10 cellular contexts compared by ENCODE assay signal in the genomic region with DNA sequence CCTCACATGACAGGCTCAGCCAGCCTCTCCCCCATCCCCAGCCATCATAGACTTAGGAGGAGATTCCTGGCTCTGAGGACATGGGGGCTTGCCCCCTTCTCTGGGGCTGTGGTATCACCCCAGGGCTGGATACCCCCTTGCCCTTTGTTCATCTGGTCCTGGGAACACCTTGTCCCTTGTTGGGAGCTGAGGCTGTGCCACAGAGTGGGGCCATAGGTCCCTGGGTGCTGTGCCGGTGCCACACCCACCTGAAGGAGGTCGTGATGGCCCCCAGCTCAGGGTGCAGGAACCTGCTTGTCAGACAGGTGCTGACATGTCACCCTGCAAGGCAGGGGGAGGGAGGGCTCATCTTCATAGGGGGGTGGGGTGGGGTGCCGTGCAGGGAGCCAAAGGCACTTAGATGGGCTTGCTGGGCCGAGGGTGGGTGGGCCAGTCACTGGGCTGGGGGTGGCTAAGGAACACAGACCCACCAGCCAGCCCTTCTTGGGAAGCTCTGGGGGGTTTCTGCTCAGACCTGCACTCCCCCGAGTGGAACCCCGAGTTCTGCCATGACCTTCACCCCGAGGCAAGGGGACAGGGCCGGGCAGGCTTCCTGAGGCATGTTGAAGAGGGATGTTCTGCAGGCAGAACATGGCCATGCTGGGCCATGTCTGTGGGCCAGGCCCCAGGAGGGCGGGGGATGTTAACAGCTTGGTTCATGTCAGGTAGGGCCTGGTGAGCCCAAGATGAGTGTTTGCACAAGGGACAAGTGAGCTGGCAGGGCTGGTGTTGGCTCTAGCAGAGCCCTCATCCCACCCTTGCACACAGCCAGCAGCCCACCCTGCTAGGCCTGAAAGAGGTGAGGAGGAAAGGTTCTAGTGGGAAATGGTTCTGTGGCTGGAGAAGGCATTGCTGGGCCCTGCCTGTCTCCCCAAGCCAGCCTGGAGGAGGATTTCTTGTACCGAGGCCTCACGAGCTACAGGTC. TPM values are rescaled to one million over a fixed set of nuclear protein-coding genes. Genes with fewer than 3 reads are reported as not detected.
DNase-seq lines count a peak whose midpoint lies in the region; ATAC-seq and TF ChIP-seq lines count a peak whose summit lies in the region.
"Had no signal": no experiment of that assay in that cellular context is flagged by ENCODE, and none has a peak within 500 bp of the region (broad histone marks: within the 10 kb centered on the region; RNA-seq: fewer than 3 reads in every experiment).

No MANE protein-coding gene starts in this region.

- peak overlapping the region; percentile 85 for H4K91ac ChIP-seq in mesenchymal stem cell (ENCODE audit: low read length)

- H3K79me1 ChIP-seq in mesenchymal stem cell (replicated peaks; ENCODE audit: low read length, poor library complexity, severe bottlenecking), result peaks cover 41% of the 10 kb centered on the region

- H3K9me3 Mint-ChIP-seq in MCF 10A (ENCODE audit: unreplicated experiment), result no peaks in the 10 kb centered on the region
- H3K9me3 Mint-ChIP-seq in activated T-helper 2 cell treated with anti-CD3 and anti-CD28 coated beads, Interferon-gamma antibody, Interleukin-2, Interleukin-4, amounts not matched to agents 10 μg/mL and 5 μg/mL and 100 μg/mL, durations not matched to agents 14 hours and 24 hours and 36 hours, result no peaks in the 10 kb centered on the region

- H2BK120ac ChIP-seq in mesenchymal stem cell (ENCODE audit: low read depth, low read length), result no peak overlapping the region

- no peak overlapping the region for H3K4me3 ChIP-seq in breast epithelium
- H3K4me3 ChIP-seq in mesenchymal stem cell (ENCODE audit: insufficient read depth in 1 of 2, low read depth in 1 of 2, low read length in 2 of 2), result no peak overlapping the region
- no peak overlapping the region for H3K4me3 ChIP-seq in upper lobe of right lung

- no peak for DNase-seq in MCF 10A (ENCODE audit: unreplicated experiment)
- no peak for DNase-seq in breast epithelium (ENCODE audit: low spot score in 2 of 2)
- no peak for DNase-seq in activated T-helper 2 cell treated with anti-CD3 and anti-CD28 coated beads, Interferon-gamma antibody, Interleukin-2, Interleukin-4, amounts not matched to agents 10 μg/mL and 5 μg/mL and 100 μg/mL, durations not matched to agents 14 hours and 24 hours and 36 hours (ENCODE audit: low spot score)
- no peak for DNase-seq in mesenchymal stem cell
- DNase-seq in upper lobe of right lung, result no peak
- DNase-seq in A172 (ENCODE audit: low spot score), result no peak
- no peak for DNase-seq in activated CD4-positive, CD25-positive, alpha-beta regulatory T cell treated with anti-CD3 and anti-CD28 coated beads, Interleukin-2, amount 50 U/mL, for 72 hours
- DNase-seq: activated CD4-positive, alpha-beta T cell treated with anti-CD3 and anti-CD28 coated beads, Interleukin-2, amount 50 U/mL, for 1 hour; KG1 had no signal

- no peak overlapping the region for H2BK5ac ChIP-seq in mesenchymal stem cell (ENCODE audit: low read depth, low read length, poor library complexity, severe bottlenecking)

- ATAC-seq in upper lobe of right lung (peak; percentile 16), GM19351 (IDR thresholded peaks at IDR 0.05; ENCODE audit: unreplicated experiment) (no peak)

- peaks cover 12% of the 10 kb centered on the region for H3K4me1 Mint-ChIP-seq in MCF 10A (ENCODE audit: insufficient read depth, unreplicated experiment)
- H3K4me1 Mint-ChIP-seq in activated T-helper 2 cell treated with anti-CD3 and anti-CD28 coated beads, Interferon-gamma antibody, Interleukin-2, Interleukin-4, amounts not matched to agents 10 μg/mL and 5 μg/mL and 100 μg/mL, durations not matched to agents 14 hours and 24 hours and 36 hours (ENCODE audit: low read depth), result peaks cover 36% of the 10 kb centered on the region

- peaks cover 19% of the 10 kb centered on the region for H3K36me3 Mint-ChIP-seq in MCF 10A (ENCODE audit: insufficient read depth, unreplicated experiment)
- H3K36me3 Mint-ChIP-seq in activated T-helper 2 cell treated with anti-CD3 and anti-CD28 coated beads, Interferon-gamma antibody, Interleukin-2, Interleukin-4, amounts not matched to agents 10 μg/mL and 5 μg/mL and 100 μg/mL, durations not matched to agents 14 hours and 24 hours and 36 hours (ENCODE audit: low read depth), result peaks cover 16% of the 10 kb centered on the region

- peak overlapping the region; percentile 40 for H2AK5ac ChIP-seq in mesenchymal stem cell (ENCODE audit: low read length, severe bottlenecking)

- H3K27ac ChIP-seq in breast epithelium (peak overlapping the region in 1 of 2 donors; percentile 8), mesenchymal stem cell (ENCODE audit: low read length, poor library complexity, severe bottlenecking) (peak overlapping the region; percentile 75), upper lobe of right lung (peak overlapping the region; percentile 89)

- intact Hi-C loops in MCF 10A (cut with micrococcal nuclease), result loop anchor here (5.0 kb wide), 1 partner anchor 80 kb away; a partner anchor contains a TSS
- intact Hi-C loops in breast epithelium (cut with DNase I; ENCODE audit: low total_unique reads), result no loop called here
- intact Hi-C loops in activated T-helper 2 cell treated with anti-CD3 and anti-CD28 coated beads, Interferon-gamma antibody, Interleukin-2, Interleukin-4, amounts not matched to agents 10 μg/mL and 5 μg/mL and 100 μg/mL, durations not matched to agents 14 hours and 24 hours and 36 hours (cut with micrococcal nuclease), result loop anchor here (5.0 kb wide), 1 partner anchor 40 kb away; no protein-coding TSS in a partner anchor
- intact Hi-C loops in upper lobe of right lung (cut with DNase I), result loop anchor here (10.0 kb wide), 1 partner anchor 83 kb away; a partner anchor contains a TSS

- POLR2A ChIA-PET in MCF 10A (lab: Yijun Ruan, JAX), result interaction anchor here (0.8 kb wide), 2 partner anchors 15 to 102 kb away, joined by 3 to 4 read pairs; no protein-coding TSS in a partner anchor

- no peaks in the 10 kb centered on the region for H3K27me3 Mint-ChIP-seq in MCF 10A (ENCODE audit: insufficient read depth, unreplicated experiment)
- H3K27me3 Mint-ChIP-seq in activated T-helper 2 cell treated with anti-CD3 and anti-CD28 coated beads, Interferon-gamma antibody, Interleukin-2, Interleukin-4, amounts not matched to agents 10 μg/mL and 5 μg/mL and 100 μg/mL, durations not matched to agents 14 hours and 24 hours and 36 hours (ENCODE audit: low read depth), result no peaks in the 10 kb centered on the region

- no peak overlapping the region for H3K4me2 ChIP-seq in mesenchymal stem cell (ENCODE audit: low read length, poor library complexity, severe bottlenecking)

- no peak overlapping the region for H2AFZ ChIP-seq in mesenchymal stem cell (ENCODE audit: low read depth, low read length)

- peaks cover 9 to 12% of the 10 kb centered on the region in 2 donors for H3K4me1 ChIP-seq in breast epithelium
- peaks cover 60% of the 10 kb centered on the region for H3K4me1 ChIP-seq in mesenchymal stem cell (ENCODE audit: control insufficient read depth, insufficient read depth, low read depth, low read length)
- H3K4me1 ChIP-seq in upper lobe of right lung, result peaks cover 40% of the 10 kb centered on the region

- no peak overlapping the region for H4K8ac ChIP-seq in mesenchymal stem cell (ENCODE audit: low read length)

- no peak overlapping the region for H3K23ac ChIP-seq in mesenchymal stem cell (ENCODE audit: low read length in 2 of 2)

- peak overlapping the region; percentile 67 for H3K27ac Mint-ChIP-seq in MCF 10A (ENCODE audit: low read depth, unreplicated experiment)
- H3K27ac Mint-ChIP-seq in activated T-helper 2 cell treated with anti-CD3 and anti-CD28 coated beads, Interferon-gamma antibody, Interleukin-2, Interleukin-4, amounts not matched to agents 10 μg/mL and 5 μg/mL and 100 μg/mL, durations not matched to agents 14 hours and 24 hours and 36 hours, result peak overlapping the region; percentile 98

- H3K4ac ChIP-seq in mesenchymal stem cell (ENCODE audit: low read depth in 1 of 2, low read length in 2 of 2), result no peak overlapping the region

- H3K36me3 ChIP-seq in breast epithelium, result no peaks in the 10 kb centered on the region
- H3K36me3 ChIP-seq in mesenchymal stem cell (ENCODE audit: control insufficient read depth in 1 of 2, insufficient read depth in 2 of 2, low read depth in 1 of 2, low read length in 2 of 2), result peaks cover 10 to 45% of the 10 kb centered on the region in 2 experiments
- peaks cover 14% of the 10 kb centered on the region for H3K36me3 ChIP-seq in upper lobe of right lung

- CTCF ChIA-PET in MCF 10A (lab: Yijun Ruan, JAX), result interaction anchor here (0.6 to 7.5 kb wide), 7 partner anchors 9 to 122 kb away, joined by 3 to 176 read pairs (median 4); a partner anchor contains a TSS

- 90% methylated on average over 11 of the region's 11 CpGs for WGBS in mesenchymal stem cell

- TF ChIP-seq CTCF in MCF 10A (IDR thresholded peaks at IDR 0.05; ENCODE audit: unreplicated experiment), result no peak
- no peak for TF ChIP-seq CTCF in breast epithelium (IDR thresholded peaks at IDR 0.05)
- no peak for TF ChIP-seq CTCF in upper lobe of right lung (IDR thresholded peaks at IDR 0.05)

- H3K4me3 Mint-ChIP-seq in MCF 10A (ENCODE audit: unreplicated experiment), result no peak overlapping the region
- no peak overlapping the region for H3K4me3 Mint-ChIP-seq in activated T-helper 2 cell treated with anti-CD3 and anti-CD28 coated beads, Interferon-gamma antibody, Interleukin-2, Interleukin-4, amounts not matched to agents 10 μg/mL and 5 μg/mL and 100 μg/mL, durations not matched to agents 14 hours and 24 hours and 36 hours (ENCODE audit: low read depth)

- peak overlapping the region in 1 of 2 experiments; percentile 29 for H3K14ac ChIP-seq in mesenchymal stem cell (ENCODE audit: low read length in 2 of 2)

- H3K27me3 ChIP-seq in breast epithelium (no peaks in the 10 kb centered on the region), mesenchymal stem cell (ENCODE audit: control insufficient read depth in 1 of 2, insufficient read depth in 1 of 2, low read length in 2 of 2) (no peaks in the 10 kb centered on the region), upper lobe of right lung (no peaks in the 10 kb centered on the region)

- no peaks in the 10 kb centered on the region for H3K9me3 ChIP-seq in breast epithelium
- no peaks in the 10 kb centered on the region for H3K9me3 ChIP-seq in mesenchymal stem cell (ENCODE audit: control insufficient read depth, low read length)
- no peaks in the 10 kb centered on the region for H3K9me3 ChIP-seq in upper lobe of right lung

- H2BK15ac ChIP-seq in mesenchymal stem cell (ENCODE audit: low read depth, poor library complexity, severe bottlenecking), result no peak overlapping the region

- H3K18ac ChIP-seq in mesenchymal stem cell (ENCODE audit: low read depth in 1 of 2, low read length in 2 of 2), result peak overlapping the region in 1 of 2 experiments; percentile 65

- BruUV-seq in MCF 10A (replicated peaks; lab: Mats Ljungman, UMichigan), result no TSS peak

- TF ChIP-seq POLR2A in breast epithelium (IDR thresholded peaks at IDR 0.05), result no peak

- H2BK12ac ChIP-seq in mesenchymal stem cell (ENCODE audit: low read length in 2 of 2), result peak overlapping the region in 1 of 2 experiments; percentile 60

- H3K9ac ChIP-seq in mesenchymal stem cell (ENCODE audit: low read length), result peak overlapping the region; percentile 90

RNA-seq across cellular contexts. Expression of a gene that starts 28.0 kb away (rescaled TPM):
- total RNA-seq in MCF 10A (2022) (4.8 and 6.6 TPM in 2 replicates), breast epithelium (1 to 10 TPM in 2 of 3 donors, under 1 TPM in 1; 0.96 to 2.9 (median 2.3) TPM), upper lobe of right lung (1.8 TPM)
- total RNA-seq in activated T-helper 2 cell treated with anti-CD3 and anti-CD28 coated beads, Interferon-gamma antibody, Interleukin-2, Interleukin-4, amounts not matched to agents 10 μg/mL and 5 μg/mL and 100 μg/mL, durations not matched to agents 14 hours and 24 hours and 36 hours, result 2.6 and 2.9 TPM in 2 replicates
- polyA plus RNA-seq in mesenchymal stem cell (2013, experiment 1 of 2), result 0.61 TPM
- polyA plus RNA-seq in mesenchymal stem cell (2013, experiment 2 of 2), result 0.66 TPM
- total RNA-seq in A172 (2014; rRNA removed; shearing (Covaris generic)), result 0.26 and 0.88 TPM in 2 replicates

RNA-seq across cellular contexts. Expression of a gene that starts 28.7 kb away (rescaled TPM):
- total RNA-seq in MCF 10A (2022) (354 and 393 TPM in 2 replicates), breast epithelium (100 to 1,000 TPM in 1 of 3 donors, 10 to 100 TPM in 2; 97.3 to 134 (median 99.2) TPM), upper lobe of right lung (207 TPM)
- total RNA-seq in activated T-helper 2 cell treated with anti-CD3 and anti-CD28 coated beads, Interferon-gamma antibody, Interleukin-2, Interleukin-4, amounts not matched to agents 10 μg/mL and 5 μg/mL and 100 μg/mL, durations not matched to agents 14 hours and 24 hours and 36 hours, result 381 and 393 TPM in 2 replicates
- 201 TPM for polyA plus RNA-seq in mesenchymal stem cell (2013, experiment 1 of 2)
- polyA plus RNA-seq in mesenchymal stem cell (2013, experiment 2 of 2), result 201 TPM
- total RNA-seq in A172 (2014; rRNA removed; shearing (Covaris generic)), result 43.2 and 101 TPM in 2 replicates

RNA-seq across cellular contexts. Expression of a gene that starts 41.4 kb away (rescaled TPM):
- total RNA-seq in MCF 10A (2022) (11.9 and 21.7 TPM in 2 replicates), breast epithelium (1 to 10 TPM in 2 of 3 donors, under 1 TPM in 1; 0.88 to 2.0 (median 1.3) TPM), upper lobe of right lung (6.4 TPM)
- total RNA-seq in activated T-helper 2 cell treated with anti-CD3 and anti-CD28 coated beads, Interferon-gamma antibody, Interleukin-2, Interleukin-4, amounts not matched to agents 10 μg/mL and 5 μg/mL and 100 μg/mL, durations not matched to agents 14 hours and 24 hours and 36 hours, result 9.0 and 9.7 TPM in 2 replicates
- polyA plus RNA-seq in mesenchymal stem cell (2013, experiment 1 of 2), result 2.1 TPM
- polyA plus RNA-seq in mesenchymal stem cell (2013, experiment 2 of 2), result 1.7 TPM
- 0.62 and 1.1 TPM in 2 replicates for total RNA-seq in A172 (2014; rRNA removed; shearing (Covaris generic))

RNA-seq across cellular contexts. Expression of a gene that starts 50.7 kb away (rescaled TPM):
- 0.12 and 0.29 TPM in 2 replicates for total RNA-seq in MCF 10A (2022)
- total RNA-seq in breast epithelium, result under 1 TPM; 0.15 to 0.66 (median 0.16) TPM
- total RNA-seq in activated T-helper 2 cell treated with anti-CD3 and anti-CD28 coated beads, Interferon-gamma antibody, Interleukin-2, Interleukin-4, amounts not matched to agents 10 μg/mL and 5 μg/mL and 100 μg/mL, durations not matched to agents 14 hours and 24 hours and 36 hours, result 0.14 and 0.21 TPM in 2 replicates
- polyA plus RNA-seq in mesenchymal stem cell (2013, experiment 1 of 2), result 0.32 TPM
- polyA plus RNA-seq in mesenchymal stem cell (2013, experiment 2 of 2), result 0.23 TPM
- 0.41 TPM for total RNA-seq in upper lobe of right lung
- total RNA-seq in A172 (2014; rRNA removed; shearing (Covaris generic)), result 0.02 and 0.05 TPM in 2 replicates
